25 cellular contexts compared by ENCODE assay signal in the genomic region with DNA sequence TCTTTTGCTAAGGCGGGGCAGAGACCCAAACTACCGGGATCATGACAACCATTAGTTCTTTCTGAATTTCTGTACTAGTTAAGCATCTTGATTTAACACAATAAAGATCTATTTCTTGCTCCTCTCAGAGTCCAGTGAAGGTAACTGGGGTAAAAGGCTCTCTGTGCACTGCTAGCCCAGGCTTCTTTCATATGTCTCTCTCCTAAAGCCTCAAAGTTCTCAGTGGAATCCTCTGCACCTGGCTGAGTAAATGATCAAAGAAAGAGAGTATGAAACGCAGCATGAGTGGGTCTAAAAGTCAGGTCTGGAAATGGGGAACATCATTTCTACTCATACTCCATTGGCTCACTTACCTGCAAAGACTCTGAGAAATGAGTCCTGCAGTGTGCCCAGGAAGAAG.
"Had no signal": no experiment of that assay in that cellular context is flagged by ENCODE, and none has a peak within 500 bp of the region (broad histone marks: within the 10 kb centered on the region; RNA-seq: fewer than 3 reads in every experiment).

No MANE protein-coding gene starts in this region.

- H3K9me2 ChIP-seq: SK-N-SH had no signal

- H3K27ac ChIP-seq: adrenal gland, Peyer's patch, RWPE1, SJCRH30 had no signal

- H3K4me1 ChIP-seq: adrenal gland, Peyer's patch, SJCRH30 had no signal

- H3K9ac ChIP-seq: SK-N-SH had no signal

- H3K9me3 ChIP-seq: adrenal gland, MG63, Peyer's patch, SJCRH30, SK-N-SH had no signal

- DNase-seq: activated CD4-positive, alpha-beta T cell treated with anti-CD3 and anti-CD28 coated beads for 4 hours; activated CD8-positive, alpha-beta memory T cell treated with anti-CD3 and anti-CD28 coated beads, Interleukin-2, amount 50 U/mL, for 4 hours; activated CD8-positive, alpha-beta T cell treated with anti-CD3 and anti-CD28 coated beads for 36 hours; activated gamma-delta T cell treated with Interleukin-2 at 50 U/mL for 16 hours; activated naive CD4-positive, alpha-beta T cell treated with anti-CD3 and anti-CD28 coated beads, Interleukin-2, amount 10 ng/mL, durations not matched to agents 7 days and 5 days; activated naive CD8-positive, alpha-beta T cell treated with anti-CD3 and anti-CD28 coated beads, Interleukin-2, amount 10 ng/mL, durations not matched to agents 7 days and 5 days; activated T-cell treated with anti-CD3 and anti-CD28 coated beads, Interleukin-2, amount 50 U/mL, for 72 hours; adrenal gland; anterior cingulate cortex; KG1; MG63; MV-4-11; NCI-H1092 treated with DMSO at 0.1 percent for 48 hours; NCI-H1417 treated with DMSO at 0.1 percent for 48 hours; NCI-H1694; NCI-H2029 treated with DMSO at 0.1 percent for 48 hours; NCI-H345; NCI-H510A; NCI-H526 treated with DMSO at 0.1 percent for 48 hours; Peyer's patch; Right ventricle myocardium superior; SJCRH30; SK-N-SH; SW 1271 had no signal

- H3K27me3 ChIP-seq: adrenal gland, MG63, Peyer's patch, SJCRH30 had no signal

- H3K36me3 ChIP-seq: adrenal gland, MG63, Peyer's patch, SJCRH30 had no signal

- H3K4me3 ChIP-seq: adrenal gland, MG63, Peyer's patch, SJCRH30 had no signal

- H3K4me2 ChIP-seq: SK-N-SH had no signal
